ENCODE assay signal across 19 cellular contexts in the genomic region with DNA sequence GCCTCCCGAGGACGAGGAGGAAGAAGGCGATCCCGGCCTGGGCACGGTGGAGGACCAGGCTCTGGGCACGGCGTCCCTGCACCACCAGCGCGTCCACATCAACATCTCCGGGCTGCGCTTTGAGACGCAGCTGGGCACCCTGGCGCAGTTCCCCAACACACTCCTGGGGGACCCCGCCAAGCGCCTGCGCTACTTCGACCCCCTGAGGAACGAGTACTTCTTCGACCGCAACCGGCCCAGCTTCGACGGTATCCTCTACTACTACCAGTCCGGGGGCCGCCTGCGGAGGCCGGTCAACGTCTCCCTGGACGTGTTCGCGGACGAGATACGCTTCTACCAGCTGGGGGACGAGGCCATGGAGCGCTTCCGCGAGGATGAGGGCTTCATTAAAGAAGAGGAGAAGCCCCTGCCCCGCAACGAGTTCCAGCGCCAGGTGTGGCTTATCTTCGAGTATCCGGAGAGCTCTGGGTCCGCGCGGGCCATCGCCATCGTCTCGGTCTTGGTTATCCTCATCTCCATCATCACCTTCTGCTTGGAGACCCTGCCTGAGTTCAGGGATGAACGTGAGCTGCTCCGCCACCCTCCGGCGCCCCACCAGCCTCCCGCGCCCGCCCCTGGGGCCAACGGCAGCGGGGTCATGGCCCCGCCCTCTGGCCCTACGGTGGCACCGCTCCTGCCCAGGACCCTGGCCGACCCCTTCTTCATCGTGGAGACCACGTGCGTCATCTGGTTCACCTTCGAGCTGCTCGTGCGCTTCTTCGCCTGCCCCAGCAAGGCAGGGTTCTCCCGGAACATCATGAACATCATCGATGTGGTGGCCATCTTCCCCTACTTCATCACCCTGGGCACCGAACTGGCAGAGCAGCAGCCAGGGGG. TPM values are rescaled to one million over a fixed set of nuclear protein-coding genes. Genes with fewer than 3 reads are reported as not detected.
DNase-seq lines count a peak whose midpoint lies in the region; ATAC-seq and TF ChIP-seq lines count a peak whose summit lies in the region.
"Had no signal": no experiment of that assay in that cellular context is flagged by ENCODE, and none has a peak within 500 bp of the region (broad histone marks: within the 10 kb centered on the region; RNA-seq: fewer than 3 reads in every experiment).

No MANE protein-coding gene starts in this region.

- H3K27ac Mint-ChIP-seq in GM23338 (no peak overlapping the region), chondrocyte (ENCODE audit: unreplicated experiment) (peak overlapping the region; percentile 22)
- H3K27ac Mint-ChIP-seq: activated CD8-positive, alpha-beta T cell treated with anti-CD3 and anti-CD28 coated beads, Interleukin-2, amount 10 ng/mL, durations not matched to agents 7 days and 5 days; activated naive CD4-positive, alpha-beta T cell treated with anti-CD3 and anti-CD28 coated beads, Interleukin-2, amount 50 U/mL, for 72 hours; CD8-positive, alpha-beta memory T cell; naive thymus-derived CD8-positive, alpha-beta T cell; T-cell had no signal

- 54 to 67% methylated on average over 71 of the region's 71 CpGs for WGBS in sigmoid colon, 2 donors

- H3K4me3 ChIP-seq in GM23338: peak overlapping the region; percentile 66
- H3K4me3 ChIP-seq in iPS-20b (ENCODE audit: low read length): peak overlapping the region; percentile 65; the same call in 1 of the 2 replicates
- peak overlapping the region in 3 of 4 donors; percentile 31 to 41 (median 38) for H3K4me3 ChIP-seq in sigmoid colon
- no peak overlapping the region for H3K4me3 ChIP-seq in effector memory CD4-positive, alpha-beta T cell (ENCODE audit: insufficient read depth, low read depth, low read length, poor library complexity, severe bottlenecking)
- H3K4me3 ChIP-seq: uterus had no signal

- H3K4me2 ChIP-seq in GM23338: peak overlapping the region; percentile 94

- H3K4me1 ChIP-seq in GM23338 (ENCODE audit: insufficient read depth) (no peaks in the 10 kb centered on the region), iPS-20b (ENCODE audit: insufficient read depth, low read length) (peaks cover 11% of the 10 kb centered on the region; the same call in 1 of the 2 replicates), sigmoid colon (peaks cover 0 to 53% (median 35%) of the 10 kb centered on the region in 4 donors)
- H3K4me1 ChIP-seq in effector memory CD4-positive, alpha-beta T cell (ENCODE audit: control insufficient read depth, insufficient read depth, low read length, poor library complexity, severe bottlenecking): no peaks in the 10 kb centered on the region
- H3K4me1 ChIP-seq: uterus had no signal

- DNase-seq in GM23338 (ENCODE audit: low spot score) (peak; percentile 42), chondrocyte (ENCODE audit: low spot score) (no peak), sigmoid colon (no peak), head of caudate nucleus (no peak), NAMALWA (ENCODE audit: low spot score) (no peak)
- no peak for DNase-seq in effector memory CD4-positive, alpha-beta T cell
- DNase-seq: activated CD8-positive, alpha-beta T cell treated with anti-CD3 and anti-CD28 coated beads, Interleukin-2, amount 10 ng/mL, durations not matched to agents 7 days and 5 days; activated T-cell treated with anti-CD3 and anti-CD28 coated beads, Interleukin-2, amount 50 U/mL, for 48 hours; CD8-positive, alpha-beta memory T cell; naive thymus-derived CD8-positive, alpha-beta T cell; SHP77 had no signal

- H3K36me3 ChIP-seq in GM23338 (ENCODE audit: insufficient read depth) (no peaks in the 10 kb centered on the region), iPS-20b (ENCODE audit: insufficient read depth, low read depth, low read length) (no peaks in the 10 kb centered on the region), sigmoid colon (no peaks in the 10 kb centered on the region)
- no peaks in the 10 kb centered on the region for H3K36me3 ChIP-seq in effector memory CD4-positive, alpha-beta T cell (ENCODE audit: control insufficient read depth, insufficient read depth, low read length)
- H3K36me3 ChIP-seq: uterus had no signal

- no peaks in the 10 kb centered on the region for H3K9me3 ChIP-seq in iPS-20b (ENCODE audit: insufficient read depth, low read depth, low read length)
- H3K9me3 ChIP-seq in sigmoid colon: no peaks in the 10 kb centered on the region
- no peaks in the 10 kb centered on the region for H3K9me3 ChIP-seq in effector memory CD4-positive, alpha-beta T cell (ENCODE audit: control insufficient read depth, low read length)
- H3K9me3 ChIP-seq: uterus had no signal

- no peak for TF ChIP-seq CTCF in GM23338 (conservative IDR thresholded peaks at IDR 0.05; ENCODE audit: low read depth in 2 of 2)
- no peak for TF ChIP-seq CTCF in chondrocyte (IDR thresholded peaks at IDR 0.05)
- TF ChIP-seq CTCF in sigmoid colon (IDR thresholded peaks at IDR 0.05): no peak

- no peak for TF ChIP-seq EP300 in sigmoid colon (IDR thresholded peaks at IDR 0.05)

- peaks cover 73% of the 10 kb centered on the region for H3K27me3 ChIP-seq in GM23338 (ENCODE audit: insufficient read depth)
- peaks cover 85% of the 10 kb centered on the region for H3K27me3 ChIP-seq in iPS-20b (ENCODE audit: insufficient read depth, low read length)
- peaks cover 0 to 27% (median 0%) of the 10 kb centered on the region in 3 donors for H3K27me3 ChIP-seq in sigmoid colon
- H3K27me3 ChIP-seq in effector memory CD4-positive, alpha-beta T cell (replicated peaks; ENCODE audit: control insufficient read depth, insufficient read depth, low read length, poor library complexity, severe bottlenecking): peaks cover 2% of the 10 kb centered on the region
- H3K27me3 ChIP-seq: uterus had no signal

- peaks cover 14% of the 10 kb centered on the region for H3K4me1 Mint-ChIP-seq in GM23338
- peaks cover 35% of the 10 kb centered on the region for H3K4me1 Mint-ChIP-seq in chondrocyte (ENCODE audit: low read depth)
- H3K4me1 Mint-ChIP-seq: CD8-positive, alpha-beta memory T cell; T-cell had no signal

- no peaks in the 10 kb centered on the region for H3K79me2 ChIP-seq in GM23338 (replicated peaks; ENCODE audit: insufficient read depth)

- intact Hi-C loops in sigmoid colon (cut with DNase I): loop anchor here (5.0 kb wide), 1 partner anchor 33 kb away; no protein-coding TSS in a partner anchor
- intact Hi-C loops in head of caudate nucleus (cut with DNase I): no loop called here

- TF ChIP-seq POLR2A in sigmoid colon (IDR thresholded peaks at IDR 0.05): no peak

- H3K9me2 ChIP-seq in GM23338 (ENCODE audit: insufficient read depth): no peaks in the 10 kb centered on the region

- no peak overlapping the region for H3K9ac ChIP-seq in iPS-20b (ENCODE audit: low read depth, low read length)

- H3K4me3 Mint-ChIP-seq in GM23338 (peak overlapping the region; percentile 70), chondrocyte (ENCODE audit: unreplicated experiment) (peak overlapping the region; percentile 46)
- H3K4me3 Mint-ChIP-seq: activated CD8-positive, alpha-beta T cell treated with anti-CD3 and anti-CD28 coated beads, Interleukin-2, amount 10 ng/mL, durations not matched to agents 7 days and 5 days; CD8-positive, alpha-beta memory T cell; stimulated activated naive CD8-positive, alpha-beta T cell treated with anti-CD3 and anti-CD28 coated beads, Interleukin-15, Interleukin-2, amounts not matched to agents 100 ng/mL and 50 ng/mL, for 24 hours; T-cell had no signal

- H3F3A ChIP-seq in GM23338 (replicated peaks; ENCODE audit: low read depth): no peaks in the 10 kb centered on the region

- H3K36me3 Mint-ChIP-seq in GM23338 (ENCODE audit: low read depth): peaks cover 3% of the 10 kb centered on the region; the same call in 2 of the 3 replicates
- peaks cover 6% of the 10 kb centered on the region for H3K36me3 Mint-ChIP-seq in chondrocyte (ENCODE audit: low read depth)
- H3K36me3 Mint-ChIP-seq: CD8-positive, alpha-beta memory T cell; naive thymus-derived CD8-positive, alpha-beta T cell; T-cell had no signal

- H4K20me1 ChIP-seq in GM23338 (replicated peaks; ENCODE audit: insufficient read depth): no peaks in the 10 kb centered on the region

- no peak overlapping the region for H3K27ac ChIP-seq in GM23338 (ENCODE audit: low read depth)
- H3K27ac ChIP-seq in iPS-20b (ENCODE audit: low read length): no peak overlapping the region
- peak overlapping the region in 3 of 4 donors; percentile 25 to 54 (median 31) for H3K27ac ChIP-seq in sigmoid colon
- no peak overlapping the region for H3K27ac ChIP-seq in effector memory CD4-positive, alpha-beta T cell (ENCODE audit: insufficient read depth, low read length, poor library complexity, severe bottlenecking)
- H3K27ac ChIP-seq: uterus, VCaP had no signal

- peak overlapping the region; percentile 97 for H2AFZ ChIP-seq in GM23338

- ATAC-seq in GM23338 (peak; percentile 21), GM19397 (IDR thresholded peaks at IDR 0.05; ENCODE audit: unreplicated experiment) (no peak)
- ATAC-seq: activated CD8-positive, alpha-beta T cell treated with anti-CD3 and anti-CD28 coated beads, Interleukin-2, amount 10 ng/mL, durations not matched to agents 7 days and 5 days; activated naive CD4-positive, alpha-beta T cell treated with anti-CD3 and anti-CD28 coated beads, Interleukin-2, amount 50 U/mL, for 72 hours; HepG2; naive thymus-derived CD8-positive, alpha-beta T cell; T-cell had no signal

- peaks cover 5% of the 10 kb centered on the region; the same call in 2 of the 3 replicates for H3K9me3 Mint-ChIP-seq in GM23338
- no peaks in the 10 kb centered on the region for H3K9me3 Mint-ChIP-seq in chondrocyte (ENCODE audit: low read depth)
- H3K9me3 Mint-ChIP-seq: activated naive CD4-positive, alpha-beta T cell treated with anti-CD3 and anti-CD28 coated beads, Interleukin-2, amount 50 U/mL, for 72 hours; CD8-positive, alpha-beta memory T cell; stimulated activated naive CD8-positive, alpha-beta T cell treated with anti-CD3 and anti-CD28 coated beads, Interleukin-15, Interleukin-2, amounts not matched to agents 100 ng/mL and 50 ng/mL, for 24 hours; T-cell had no signal

- H3K27me3 Mint-ChIP-seq in GM23338 (ENCODE audit: insufficient read depth, low read depth, poor library complexity) (peaks cover 57% of the 10 kb centered on the region), chondrocyte (ENCODE audit: low read depth) (peaks cover 65% of the 10 kb centered on the region)

TF ChIP-seq in GM23338, 12 proteins besides CTCF, POLR2A, EP300 and RAD21 (continues in another document):
- TF ChIP-seq EZH2phosphoT487 (IDR thresholded peaks at IDR 0.05; ENCODE audit: unreplicated experiment): peak; percentile 18

RNA-seq across cellular contexts. Expression of a gene that starts 1.0 kb away (rescaled TPM):
- 0.31 and 0.62 TPM in 2 replicates for total RNA-seq in GM23338 (2014; rRNA removed; shearing (Covaris generic))
- polyA plus RNA-seq in GM23338 (2016; fragmentation: Nextera tagmentation; extraction: Ambion mirVana) (0.16 and 0.44 TPM in 2 replicates), sigmoid colon (under 1 TPM in 2 of 3 donors, not detected in 1; 0.45 to 0.60 TPM)
- total RNA-seq in chondrocyte (1.0 to 6.7 TPM (median 6.5 TPM) in 3 replicates), sigmoid colon (10 to 100 TPM in 1 of 4 donors, 1 to 10 TPM in 3; 2.2 to 20.2 (median 5.8) TPM)
- total RNA-seq: activated CD8-positive, alpha-beta T cell treated with anti-CD3 and anti-CD28 coated beads, Interleukin-2, amount 10 ng/mL, durations not matched to agents 7 days and 5 days; activated naive CD4-positive, alpha-beta T cell treated with anti-CD3 and anti-CD28 coated beads, Interleukin-2, amount 50 U/mL, for 72 hours; CD8-positive, alpha-beta memory T cell; HepG2; naive thymus-derived CD8-positive, alpha-beta T cell; T-cell had no signal
- polyA plus RNA-seq: CD8-positive, alpha-beta memory T cell; HepG2; naive thymus-derived CD8-positive, alpha-beta T cell had no signal

Comparison
In these comparisons a context has a peak if more than half of its experiments do, and no peak if none do; other contexts are left out.
1. H3K27ac ChIP-seq: peak in sigmoid colon (3 of 4); none in GM23338 (single experiment), iPS-20b (single experiment) and effector memory CD4-positive, alpha-beta T cell (single experiment).